8 cellular contexts compared by ENCODE assay signal in genomic region chr1:179867493-179868330, GRCh38. TPM values are rescaled to one million over a fixed set of nuclear protein-coding genes. Genes with fewer than 3 reads are reported as not detected.
DNase-seq lines count a peak whose midpoint lies in the region; ATAC-seq, FAIRE-seq and TF ChIP-seq lines count a peak whose summit lies in the region.

No MANE protein-coding gene starts in this region.

- DNase-seq in CD4-positive, CD25-positive, alpha-beta regulatory T cell, result peak; percentile 26 to 58 (median 56)
- DNase-seq in Kasumi-1 (lab: John Stamatoyannopoulos, UW) (peak; percentile 80 to 87), SKM-1 (lab: John Stamatoyannopoulos, UW; ENCODE audit: unreplicated experiment) (peak; percentile 67), K562 (ENCODE audit: extremely low read depth in 1 of 4, low spot score in 3 of 4) (peak; percentile 56 to 71 (median 64)), keratinocyte (ENCODE audit: low read depth, low spot score) (no peak)
- peak; percentile 54 for DNase-seq in stimulated activated CD8-positive, alpha-beta memory T cell treated with anti-CD3 and anti-CD28 coated beads, Interleukin-4, amount 100 ng/mL, for 48 hours

- H3K9me3 ChIP-seq in CD4-positive, CD25-positive, alpha-beta regulatory T cell (ENCODE audit: control insufficient read depth in 2 of 2, low read length in 2 of 2), result no peaks in the 10 kb centered on the region
- H3K9me3 ChIP-seq in K562 (replicated peaks; ENCODE audit: control insufficient read depth, insufficient read depth, low read depth, low read length) (no peaks in the 10 kb centered on the region), keratinocyte (ENCODE audit: control insufficient read depth, low read depth, low read length) (no peaks in the 10 kb centered on the region)

- H3K4me3 ChIP-seq in CD4-positive, CD25-positive, alpha-beta regulatory T cell (ENCODE audit: low read depth, low read length), result no peak overlapping the region
- H3K4me3 ChIP-seq in K562 (no peak overlapping the region), keratinocyte (ENCODE audit: control insufficient read depth in 2 of 3, extremely low read depth in 1 of 3, insufficient read depth in 2 of 3, low read depth in 1 of 3, low read length in 3 of 3) (no peak overlapping the region)

- H3K27me3 Mint-ChIP-seq in CD4-positive, CD25-positive, alpha-beta regulatory T cell, result no peaks in the 10 kb centered on the region

- TF ChIP-seq CTCF in K562 (IDR thresholded peaks at IDR 0.05 in 2 of 3, conservative IDR thresholded peaks at IDR 0.05 in 1 of 3; ENCODE audit: insufficient read depth in 2 of 3, low read depth in 1 of 3, low read length in 3 of 3) (peak; percentile 72 to 85 (median 79)), keratinocyte (optimal IDR thresholded peaks at IDR 0.05 in 1 of 3, IDR thresholded peaks at IDR 0.05 in 1 of 3, conservative IDR thresholded peaks at IDR 0.05 in 1 of 3; ENCODE audit: extremely low read depth in 1 of 3, insufficient read depth in 2 of 3, low read length in 3 of 3) (peak; percentile 47 to 68 (median 67))

- H3K79me2 ChIP-seq in K562 (ENCODE audit: control insufficient read depth, insufficient read depth, low read length) (peaks cover 76% of the 10 kb centered on the region), keratinocyte (ENCODE audit: control insufficient read depth, insufficient read depth, low read length) (peaks cover 72% of the 10 kb centered on the region)

- dilution Hi-C loops in keratinocyte (cut with MboI; ENCODE audit: extremely low pct_ligation_motif_present, low sequenced_read_pairs), result no loop called here

- CTCF ChIA-PET in K562 (lab: Yijun Ruan, JAX; ENCODE audit: low intra/inter-chr PET ratio), result interaction anchor here (1.2 to 2.3 kb wide), 2 partner anchors 301 to 310 kb away, joined by 3 to 24 read pairs; no protein-coding TSS in a partner anchor

- ATAC-seq in CD4-positive, CD25-positive, alpha-beta regulatory T cell (ENCODE audit: low read depth in 2 of 2), result peak; percentile 50 to 66
- ATAC-seq in GM19023 (IDR thresholded peaks at IDR 0.05; ENCODE audit: unreplicated experiment), result peak; percentile 71
- ATAC-seq in K562, result peak; percentile 90
- no peak for ATAC-seq in HG02884 (IDR thresholded peaks at IDR 0.05; ENCODE audit: unreplicated experiment)

- no peak for TF ChIP-seq POLR2A in K562 (conservative IDR thresholded peaks at IDR 0.05)

- POLR2A ChIA-PET in K562 (lab: Yijun Ruan, JAX), result interaction anchor here (0.6 to 1.5 kb wide), 11 partner anchors 9 to 1256 kb away, joined by 3 to 8 read pairs (median 3); partner anchors contain the start of genes QSOX1 and TOR1AIP1

- TF ChIP-seq EP300 in K562 (IDR thresholded peaks at IDR 0.05; ENCODE audit: low read length), result no peak

- no peak overlapping the region for H3K4me2 ChIP-seq in K562 (ENCODE audit: insufficient read depth, low read length)
- H3K4me2 ChIP-seq in keratinocyte (ENCODE audit: control insufficient read depth, extremely low read depth, insufficient read depth, low read depth, low read length), result no peak overlapping the region

- peak overlapping the region in 1 of 3 donors; percentile 43 for H3K27ac Mint-ChIP-seq in CD4-positive, CD25-positive, alpha-beta regulatory T cell

- WGBS in K562 (ENCODE audit: insufficient coverage, low coverage, missing lambda C conversion rate), result 50% methylated on average over 1 of the region's 1 CpG

- TF ChIP-seq RAD21 in K562 (CRISPR knock-in tag; conservative IDR thresholded peaks at IDR 0.05 in 1 of 2, IDR thresholded peaks at IDR 0.05 in 1 of 2), result peak; percentile 69 to 79

- no peak overlapping the region for H2AFZ ChIP-seq in K562 (ENCODE audit: low read depth, low read length)
- H2AFZ ChIP-seq in keratinocyte (ENCODE audit: control insufficient read depth, low read length), result no peak overlapping the region

- no peak overlapping the region for H3K4me3 Mint-ChIP-seq in CD4-positive, CD25-positive, alpha-beta regulatory T cell

- H3K27ac ChIP-seq in CD4-positive, CD25-positive, alpha-beta regulatory T cell (ENCODE audit: insufficient read depth, low read length, poor library complexity, severe bottlenecking), result peak overlapping the region; percentile 29
- H3K27ac ChIP-seq in K562 (ENCODE audit: extremely low read depth, low read depth, low read length), result no peak overlapping the region
- no peak overlapping the region for H3K27ac ChIP-seq in keratinocyte (ENCODE audit: control insufficient read depth, insufficient read depth, low read length)

- intact Hi-C loops in K562 (cut with micrococcal nuclease), result loop anchor here (1.0 to 2.0 kb wide), 2 partner anchors 301 to 312 kb away; no protein-coding TSS in a partner anchor

- H3K4me1 Mint-ChIP-seq in CD4-positive, CD25-positive, alpha-beta regulatory T cell, result peaks cover 20 to 29% (median 26%) of the 10 kb centered on the region in 4 donors

- no peaks in the 10 kb centered on the region for H3K27me3 ChIP-seq in CD4-positive, CD25-positive, alpha-beta regulatory T cell (ENCODE audit: control insufficient read depth, insufficient read depth, low read length)
- H3K27me3 ChIP-seq in K562 (ENCODE audit: control insufficient read depth in 2 of 2, insufficient read depth in 2 of 2, low read length in 2 of 2) (no peaks in the 10 kb centered on the region), keratinocyte (ENCODE audit: control insufficient read depth, extremely low read depth, insufficient read depth, low read length) (no peaks in the 10 kb centered on the region)

- FAIRE-seq in K562 (lab: Jason Lieb, UNC), result peak; percentile 49
- FAIRE-seq in keratinocyte (lab: Jason Lieb, UNC), result peak; percentile 74

- no peak overlapping the region for H3K9ac ChIP-seq in K562 (ENCODE audit: insufficient read depth in 1 of 2, low read depth in 2 of 2, low read length in 2 of 2)
- no peak overlapping the region for H3K9ac ChIP-seq in keratinocyte (ENCODE audit: control insufficient read depth, extremely low read depth, insufficient read depth, low read length)

- no TSS peak for BruUV-seq in K562 (replicated peaks; lab: Mats Ljungman, UMichigan)

- peaks cover 44% of the 10 kb centered on the region for H3K36me3 Mint-ChIP-seq in CD4-positive, CD25-positive, alpha-beta regulatory T cell

- H3K4me1 ChIP-seq in CD4-positive, CD25-positive, alpha-beta regulatory T cell (ENCODE audit: control insufficient read depth, insufficient read depth, low read length, poor library complexity, severe bottlenecking), result no peaks in the 10 kb centered on the region
- H3K4me1 ChIP-seq in K562 (replicated peaks in 1 of 2; ENCODE audit: control insufficient read depth in 2 of 2, insufficient read depth in 2 of 2, low read length in 2 of 2) (no peaks in the 10 kb centered on the region; a peak in 1 of 5 replicates), keratinocyte (ENCODE audit: control insufficient read depth, extremely low read depth, insufficient read depth, low read length) (no peaks in the 10 kb centered on the region)

- in situ Hi-C loops in K562 (cut with MboI), result no loop called here

- H3K9me1 ChIP-seq in K562 (ENCODE audit: control insufficient read depth, insufficient read depth, low read length) (no peaks in the 10 kb centered on the region), keratinocyte (ENCODE audit: control insufficient read depth, extremely low read depth, insufficient read depth, low read length) (no peaks in the 10 kb centered on the region)

- no peaks in the 10 kb centered on the region for H3K9me3 Mint-ChIP-seq in CD4-positive, CD25-positive, alpha-beta regulatory T cell

- H4K20me1 ChIP-seq in K562 (replicated peaks; ENCODE audit: control insufficient read depth, insufficient read depth, low read length) (0 out of 2 replicates have a peak, but pooled peaks cover 3% of the 10 kb centered on the region), keratinocyte (ENCODE audit: control insufficient read depth, extremely low read depth, insufficient read depth, low read length) (no peaks in the 10 kb centered on the region)

- H3K36me3 ChIP-seq in CD4-positive, CD25-positive, alpha-beta regulatory T cell (ENCODE audit: control insufficient read depth, insufficient read depth, low read length), result peaks cover 31% of the 10 kb centered on the region
- H3K36me3 ChIP-seq in K562 (ENCODE audit: control insufficient read depth, insufficient read depth, low read length) (peaks cover 92% of the 10 kb centered on the region), keratinocyte (ENCODE audit: control insufficient read depth in 2 of 2, extremely low read depth in 1 of 2, insufficient read depth in 2 of 2, low read length in 2 of 2) (peaks cover 8 to 31% of the 10 kb centered on the region in 2 experiments)

RNA-seq across cellular contexts. Expression of gene TOR1AIP2, which starts 9.9 kb away (rescaled TPM):
- 81.0 TPM for total RNA-seq in CD4-positive, CD25-positive, alpha-beta regulatory T cell
- 10 to 100 TPM in 3 of 4 donors, 1 to 10 TPM in 1; 8.1 to 16.5 (median 12.2) TPM for polyA plus RNA-seq in CD4-positive, CD25-positive, alpha-beta regulatory T cell
- 74.7 and 186 TPM in 2 replicates for total RNA-seq in K562 (2011; cell fraction: chromatin; rRNA removed; ENCODE audit: low replicate concordance)
- total RNA-seq in K562 (2011; cell fraction: nucleolus; rRNA removed), result 41.0 and 51.3 TPM in 2 replicates
- 111 and 217 TPM in 2 replicates for total RNA-seq in K562 (2011; cell fraction: nucleoplasm; rRNA removed)
- total RNA-seq in K562 (2014; rRNA removed) (38.3 and 63.2 TPM in 2 replicates), K562 (2014; rRNA removed; fragmentation: Illumina TruSeq; extraction: Trizol) (122 and 133 TPM in 2 replicates), K562 (2015; rRNA removed; fragmentation: Illumina TruSeq; extraction: Trizol) (91.2 and 103 TPM in 2 replicates), K562 (2021) (105 and 107 TPM in 2 replicates)
- polyA plus RNA-seq in K562 (2011; rRNA removed) (49.0 and 72.5 TPM in 2 replicates), K562 (2014; fragmentation: Illumina TruSeq; extraction: Trizol) (39.6 and 41.1 TPM in 2 replicates), K562 (2014; fragmentation: Nextera tagmentation; extraction: Ambion mirVana) (10 to 100 TPM; 16.7 to 31.7 TPM), K562 (2014; rRNA removed) (41.4 and 41.9 TPM in 2 replicates), keratinocyte (41.9 to 55.1 TPM (median 49.9 TPM) in 3 replicates)
- 20.5 and 30.3 TPM in 2 replicates for polyA plus RNA-seq in K562 (2011; cell fraction: cytosol; rRNA removed)
- polyA plus RNA-seq in K562 (2011; cell fraction: nucleus; rRNA removed), result 18.9 and 22.1 TPM in 2 replicates
- polyA plus RNA-seq in K562 (2012), result 14.7 and 20.4 TPM in 2 replicates
- 144 and 191 TPM in 2 replicates for polyA minus RNA-seq in K562 (2011; rRNA and poly(A)+ RNA removed)
- polyA minus RNA-seq in K562 (2011; cell fraction: cytosol; rRNA and poly(A)+ RNA removed), result 55.8 and 79.8 TPM in 2 replicates
- polyA minus RNA-seq in K562 (2011; cell fraction: nucleus; rRNA and poly(A)+ RNA removed), result 33.9 and 55.4 TPM in 2 replicates
- polyA plus RNA-seq in keratinocyte (2011; ENCODE audit: low read depth), result 38.7 TPM
- polyA plus RNA-seq in keratinocyte (2011; cell fraction: cytosol; rRNA removed), result 19.1 and 35.6 TPM in 2 replicates
- 53.6 and 61.9 TPM in 2 replicates for polyA plus RNA-seq in keratinocyte (2011; cell fraction: nucleus; rRNA removed)
- polyA plus RNA-seq in keratinocyte (2012; ENCODE audit: low replicate concordance), result 33.2 and 33.4 TPM in 2 replicates
- polyA minus RNA-seq in keratinocyte, result 89.8 to 168 TPM (median 120 TPM) in 3 replicates
- polyA minus RNA-seq in keratinocyte (2011; cell fraction: cytosol; rRNA and poly(A)+ RNA removed), result 57.2 TPM
- 77.2 and 148 TPM in 2 replicates for polyA minus RNA-seq in keratinocyte (2011; cell fraction: nucleus; rRNA and poly(A)+ RNA removed)

RNA-seq across cellular contexts. Expression of gene TOR1AIP1, which starts 14.4 kb away (rescaled TPM):
- 90.6 TPM for total RNA-seq in CD4-positive, CD25-positive, alpha-beta regulatory T cell
- 10 to 100 TPM; 70.3 to 94.6 (median 86.0) TPM for polyA plus RNA-seq in CD4-positive, CD25-positive, alpha-beta regulatory T cell
- 34.1 and 36.6 TPM in 2 replicates for total RNA-seq in K562 (2011; cell fraction: chromatin; rRNA removed; ENCODE audit: low replicate concordance)
- total RNA-seq in K562 (2011; cell fraction: nucleolus; rRNA removed), result 20.5 and 27.2 TPM in 2 replicates
- 29.0 and 38.0 TPM in 2 replicates for total RNA-seq in K562 (2011; cell fraction: nucleoplasm; rRNA removed)
- total RNA-seq in K562 (2014; rRNA removed), result 21.0 and 29.1 TPM in 2 replicates
- total RNA-seq in K562 (2014; rRNA removed; fragmentation: Illumina TruSeq; extraction: Trizol), result 35.5 and 40.4 TPM in 2 replicates
- 34.4 and 38.1 TPM in 2 replicates for total RNA-seq in K562 (2015; rRNA removed; fragmentation: Illumina TruSeq; extraction: Trizol)
- total RNA-seq in K562 (2021), result 21.7 and 28.0 TPM in 2 replicates
- polyA plus RNA-seq in K562 (2011; rRNA removed), result 30.6 and 36.2 TPM in 2 replicates
- polyA plus RNA-seq in K562 (2011; cell fraction: cytosol; rRNA removed), result 10.8 and 14.3 TPM in 2 replicates
- polyA plus RNA-seq in K562 (2011; cell fraction: nucleus; rRNA removed), result 8.2 and 12.3 TPM in 2 replicates
- polyA plus RNA-seq in K562 (2012), result 22.9 and 25.6 TPM in 2 replicates
- polyA plus RNA-seq in K562 (2014; fragmentation: Illumina TruSeq; extraction: Trizol), result 39.3 and 46.9 TPM in 2 replicates
- polyA plus RNA-seq in K562 (2014; fragmentation: Nextera tagmentation; extraction: Ambion mirVana), result 10 to 100 TPM; 27.1 to 38.0 TPM
- polyA plus RNA-seq in K562 (2014; rRNA removed), result 18.1 and 21.7 TPM in 2 replicates
- 41.7 and 51.5 TPM in 2 replicates for polyA minus RNA-seq in K562 (2011; rRNA and poly(A)+ RNA removed)
- 10.0 and 21.2 TPM in 2 replicates for polyA minus RNA-seq in K562 (2011; cell fraction: cytosol; rRNA and poly(A)+ RNA removed)
- 15.8 and 21.8 TPM in 2 replicates for polyA minus RNA-seq in K562 (2011; cell fraction: nucleus; rRNA and poly(A)+ RNA removed)
- 34.1 to 58.6 TPM (median 50.0 TPM) in 3 replicates for polyA plus RNA-seq in keratinocyte
- polyA plus RNA-seq in keratinocyte (2011; ENCODE audit: low read depth), result 14.6 TPM
- polyA plus RNA-seq in keratinocyte (2011; cell fraction: cytosol; rRNA removed), result 16.9 and 40.2 TPM in 2 replicates
- polyA plus RNA-seq in keratinocyte (2011; cell fraction: nucleus; rRNA removed), result 53.8 and 56.8 TPM in 2 replicates
- 26.4 and 38.2 TPM in 2 replicates for polyA plus RNA-seq in keratinocyte (2012; ENCODE audit: low replicate concordance)
- 19.8 to 48.2 TPM (median 34.6 TPM) in 3 replicates for polyA minus RNA-seq in keratinocyte
- 21.1 TPM for polyA minus RNA-seq in keratinocyte (2011; cell fraction: cytosol; rRNA and poly(A)+ RNA removed)
- 26.7 and 59.7 TPM in 2 replicates for polyA minus RNA-seq in keratinocyte (2011; cell fraction: nucleus; rRNA and poly(A)+ RNA removed)
